15 cellular contexts compared by ENCODE assay signal in genomic region chr9:127870887-127871286, GRCh38. TPM values are rescaled to one million over a fixed set of nuclear protein-coding genes. Genes with fewer than 3 reads are reported as not detected.
DNase-seq lines count a peak whose midpoint lies in the region; FAIRE-seq and TF ChIP-seq lines count a peak whose summit lies in the region.
"Had no signal": no experiment of that assay in that cellular context is flagged by ENCODE, and none has a peak within 500 bp of the region (broad histone marks: within the 10 kb centered on the region; RNA-seq: fewer than 3 reads in every experiment).

No MANE protein-coding gene starts in this region.

- no peak overlapping the region for H3K4me3 ChIP-seq in astrocyte (ENCODE audit: insufficient read depth, low read depth, low read length)
- H3K4me3 ChIP-seq: A549 had no signal

- H3K27ac ChIP-seq in astrocyte (ENCODE audit: low read depth, low read length): no peak overlapping the region
- H3K27ac ChIP-seq: A549 had no signal

- no peak overlapping the region for H3K9ac ChIP-seq in astrocyte (ENCODE audit: low read length)

- peaks cover 28% of the 10 kb centered on the region for H3K4me1 ChIP-seq in astrocyte (ENCODE audit: insufficient read depth, low read length)
- H3K4me1 ChIP-seq: Caco-2 had no signal

- no peak overlapping the region for H2AFZ ChIP-seq in astrocyte (ENCODE audit: low read depth, low read length)

- H3K9me3 Mint-ChIP-seq in astrocyte (ENCODE audit: unreplicated experiment): no peaks in the 10 kb centered on the region
- H3K9me3 Mint-ChIP-seq in endothelial cell (ENCODE audit: unreplicated experiment): no peaks in the 10 kb centered on the region
- H3K9me3 Mint-ChIP-seq: CD8-positive, alpha-beta T cell; HFFc6 had no signal

- H3K4me1 Mint-ChIP-seq in astrocyte (ENCODE audit: low read depth, unreplicated experiment): peaks cover 16% of the 10 kb centered on the region
- peaks cover 29% of the 10 kb centered on the region for H3K4me1 Mint-ChIP-seq in endothelial cell (ENCODE audit: unreplicated experiment)

- H4K20me1 ChIP-seq in astrocyte (ENCODE audit: insufficient read depth, low read length): peaks cover 27% of the 10 kb centered on the region

- no peaks in the 10 kb centered on the region for H3K27me3 ChIP-seq in astrocyte (ENCODE audit: insufficient read depth, low read length)
- H3K27me3 ChIP-seq: BE2C had no signal

- H3K4me3 Mint-ChIP-seq in astrocyte (ENCODE audit: unreplicated experiment) (no peak overlapping the region), endothelial cell (ENCODE audit: unreplicated experiment) (peak overlapping the region; percentile 59)
- H3K4me3 Mint-ChIP-seq: CD8-positive, alpha-beta T cell; HFFc6 had no signal

- no peaks in the 10 kb centered on the region for H3K27me3 Mint-ChIP-seq in astrocyte (ENCODE audit: low read depth, unreplicated experiment)
- H3K27me3 Mint-ChIP-seq in endothelial cell (ENCODE audit: unreplicated experiment): peaks cover 12% of the 10 kb centered on the region

- TF ChIP-seq CTCF in astrocyte (IDR thresholded peaks at IDR 0.05; ENCODE audit: insufficient read depth, low read depth, low read length) (no peak), endothelial cell (IDR thresholded peaks at IDR 0.05; ENCODE audit: unreplicated experiment) (no peak)

- no peak for DNase-seq in astrocyte (ENCODE audit: low read depth)
- no peak for DNase-seq in endothelial cell (ENCODE audit: low spot score)
- no peak for DNase-seq in urothelium cell line (ENCODE audit: low spot score)
- no peak for DNase-seq in NCI-H2029 (lab: John Stamatoyannopoulos, UW)
- no peak for DNase-seq in activated T-cell treated with anti-CD3 and anti-CD28 coated beads for 4 hours
- DNase-seq: BE2C; Caco-2; CD8-positive, alpha-beta T cell; DND-41; GDM1; HCEC 1CT; HFFc6 had no signal

- no peaks in the 10 kb centered on the region for H3K36me3 ChIP-seq in astrocyte (ENCODE audit: insufficient read depth, low read length)

- no peaks in the 10 kb centered on the region for H3K9me3 ChIP-seq in astrocyte (ENCODE audit: insufficient read depth, low read depth, low read length)
- H3K9me3 ChIP-seq: A549, BE2C, Caco-2 had no signal

- no peak overlapping the region for H3K4me2 ChIP-seq in astrocyte (ENCODE audit: low read length)
- H3K4me2 ChIP-seq: A549 had no signal

- FAIRE-seq in astrocyte (lab: Jason Lieb, UNC): no peak
- FAIRE-seq in urothelium cell line (lab: Jason Lieb, UNC): peak; percentile 35
- FAIRE-seq: A549, HTR-8/SVneo had no signal

- H3K36me3 Mint-ChIP-seq in astrocyte (ENCODE audit: low read depth, unreplicated experiment) (peaks cover 15% of the 10 kb centered on the region), endothelial cell (ENCODE audit: low read depth, unreplicated experiment) (peaks cover 12% of the 10 kb centered on the region)
- H3K36me3 Mint-ChIP-seq: CD8-positive, alpha-beta T cell had no signal

- H3K27ac Mint-ChIP-seq in astrocyte (ENCODE audit: unreplicated experiment) (peak overlapping the region; percentile 18), endothelial cell (ENCODE audit: unreplicated experiment) (no peak overlapping the region)
- H3K27ac Mint-ChIP-seq: CD14-positive monocyte; CD8-positive, alpha-beta T cell; HFFc6 had no signal

- H3K79me2 ChIP-seq in astrocyte (ENCODE audit: insufficient read depth, low read length): peaks cover 7% of the 10 kb centered on the region

RNA-seq across cellular contexts. Expression of gene AK1, which starts 6.6 kb away (rescaled TPM):
- total RNA-seq in astrocyte (78.0 and 79.5 TPM in 2 replicates), endothelial cell (ENCODE audit: unreplicated experiment) (63.3 TPM)

RNA-seq across cellular contexts. Expression of gene ENG, which starts 16.4 kb away (rescaled TPM):
- total RNA-seq in astrocyte (1.2 and 1.5 TPM in 2 replicates), endothelial cell (ENCODE audit: unreplicated experiment) (113 TPM)

RNA-seq across cellular contexts. Expression of gene ST6GALNAC6, which starts 28.5 kb away (rescaled TPM):
- total RNA-seq in astrocyte: 30.4 and 37.5 TPM in 2 replicates
- 80.0 TPM for total RNA-seq in endothelial cell (ENCODE audit: unreplicated experiment)

RNA-seq across cellular contexts. Expression of gene ST6GALNAC4, which starts 46.0 kb away (rescaled TPM):
- total RNA-seq in astrocyte: 14.5 and 21.7 TPM in 2 replicates
- 25.0 TPM for total RNA-seq in endothelial cell (ENCODE audit: unreplicated experiment)

RNA-seq across cellular contexts. Expression of gene PIP5KL1, which starts 59.7 kb away (rescaled TPM):
- total RNA-seq in astrocyte: 4.6 and 4.9 TPM in 2 replicates
- 2.4 TPM for total RNA-seq in endothelial cell (ENCODE audit: unreplicated experiment)

Comparison
In these comparisons a context has a peak if more than half of its experiments do, and no peak if none do; other contexts are left out.
1. RNA of gene ENG, which starts 16.4 kb away (total RNA-seq): 113 TPM in endothelial cell (single experiment); 1.2 to 1.5 TPM in astrocyte; every median in the first group is over 10 times any median in the second.